In the genomic region with DNA sequence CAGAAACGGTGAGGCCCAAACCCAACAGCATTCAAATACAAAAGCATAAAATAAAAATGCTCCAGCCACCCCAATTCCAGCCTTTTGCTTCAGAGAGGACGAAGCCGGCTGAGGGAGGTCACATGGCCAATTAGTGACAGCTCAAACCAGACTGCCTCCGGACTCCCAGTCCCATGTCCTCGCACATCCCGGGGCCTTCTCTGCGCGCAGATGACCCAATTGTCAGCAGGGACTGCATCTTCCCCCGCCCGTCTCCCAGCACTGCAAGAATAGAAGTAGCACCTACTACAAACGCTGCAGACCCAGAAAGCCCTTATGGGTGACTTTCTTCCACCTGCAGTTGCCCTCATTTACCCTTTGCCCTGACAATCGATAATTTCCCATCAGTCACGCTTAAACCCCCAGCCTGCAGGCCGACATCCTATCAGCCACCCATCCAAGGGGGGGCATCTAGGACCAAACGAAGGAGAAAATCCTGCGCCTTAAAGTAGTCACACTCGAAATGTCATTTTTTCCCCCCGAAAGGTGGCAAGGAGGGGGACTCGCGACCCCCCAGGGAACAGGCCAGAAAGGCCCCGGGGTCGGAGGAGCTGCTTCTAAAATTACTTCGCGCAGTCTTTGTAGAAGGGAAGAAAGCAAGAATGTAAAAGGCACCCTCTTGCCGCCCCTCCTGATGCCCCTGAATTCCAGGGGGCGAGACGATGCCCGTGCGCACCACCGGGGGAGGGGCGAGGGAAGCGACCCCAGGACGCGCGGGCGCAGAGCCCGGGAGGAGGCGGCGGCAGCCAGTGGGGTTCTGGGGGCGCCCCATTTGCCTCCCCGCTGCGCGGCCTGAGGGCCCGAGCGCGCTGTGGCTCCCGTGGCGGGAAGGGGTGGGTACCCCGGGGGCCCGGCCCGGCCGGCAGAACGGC, we compare ENCODE assay signal across 1 cellular context.
TF ChIP-seq lines count a peak whose summit lies in the region.

No MANE protein-coding gene starts in this region.

TF ChIP-seq in HepG2, 621 proteins besides CTCF, POLR2A, EP300 and RAD21 (continued from another document and continues in another):
- TF ChIP-seq, protein P1, sequence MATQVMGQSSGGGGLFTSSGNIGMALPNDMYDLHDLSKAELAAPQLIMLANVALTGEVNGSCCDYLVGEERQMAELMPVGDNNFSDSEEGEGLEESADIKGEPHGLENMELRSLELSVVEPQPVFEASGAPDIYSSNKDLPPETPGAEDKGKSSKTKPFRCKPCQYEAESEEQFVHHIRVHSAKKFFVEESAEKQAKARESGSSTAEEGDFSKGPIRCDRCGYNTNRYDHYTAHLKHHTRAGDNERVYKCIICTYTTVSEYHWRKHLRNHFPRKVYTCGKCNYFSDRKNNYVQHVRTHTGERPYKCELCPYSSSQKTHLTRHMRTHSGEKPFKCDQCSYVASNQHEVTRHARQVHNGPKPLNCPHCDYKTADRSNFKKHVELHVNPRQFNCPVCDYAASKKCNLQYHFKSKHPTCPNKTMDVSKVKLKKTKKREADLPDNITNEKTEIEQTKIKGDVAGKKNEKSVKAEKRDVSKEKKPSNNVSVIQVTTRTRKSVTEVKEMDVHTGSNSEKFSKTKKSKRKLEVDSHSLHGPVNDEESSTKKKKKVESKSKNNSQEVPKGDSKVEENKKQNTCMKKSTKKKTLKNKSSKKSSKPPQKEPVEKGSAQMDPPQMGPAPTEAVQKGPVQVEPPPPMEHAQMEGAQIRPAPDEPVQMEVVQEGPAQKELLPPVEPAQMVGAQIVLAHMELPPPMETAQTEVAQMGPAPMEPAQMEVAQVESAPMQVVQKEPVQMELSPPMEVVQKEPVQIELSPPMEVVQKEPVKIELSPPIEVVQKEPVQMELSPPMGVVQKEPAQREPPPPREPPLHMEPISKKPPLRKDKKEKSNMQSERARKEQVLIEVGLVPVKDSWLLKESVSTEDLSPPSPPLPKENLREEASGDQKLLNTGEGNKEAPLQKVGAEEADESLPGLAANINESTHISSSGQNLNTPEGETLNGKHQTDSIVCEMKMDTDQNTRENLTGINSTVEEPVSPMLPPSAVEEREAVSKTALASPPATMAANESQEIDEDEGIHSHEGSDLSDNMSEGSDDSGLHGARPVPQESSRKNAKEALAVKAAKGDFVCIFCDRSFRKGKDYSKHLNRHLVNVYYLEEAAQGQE (IDR thresholded peaks at IDR 0.05; ENCODE audit: borderline replicate concordance in 1 of 2, low read depth in 1 of 2, low read length in 2 of 2) = no peak
- TF ChIP-seq, protein P2, sequence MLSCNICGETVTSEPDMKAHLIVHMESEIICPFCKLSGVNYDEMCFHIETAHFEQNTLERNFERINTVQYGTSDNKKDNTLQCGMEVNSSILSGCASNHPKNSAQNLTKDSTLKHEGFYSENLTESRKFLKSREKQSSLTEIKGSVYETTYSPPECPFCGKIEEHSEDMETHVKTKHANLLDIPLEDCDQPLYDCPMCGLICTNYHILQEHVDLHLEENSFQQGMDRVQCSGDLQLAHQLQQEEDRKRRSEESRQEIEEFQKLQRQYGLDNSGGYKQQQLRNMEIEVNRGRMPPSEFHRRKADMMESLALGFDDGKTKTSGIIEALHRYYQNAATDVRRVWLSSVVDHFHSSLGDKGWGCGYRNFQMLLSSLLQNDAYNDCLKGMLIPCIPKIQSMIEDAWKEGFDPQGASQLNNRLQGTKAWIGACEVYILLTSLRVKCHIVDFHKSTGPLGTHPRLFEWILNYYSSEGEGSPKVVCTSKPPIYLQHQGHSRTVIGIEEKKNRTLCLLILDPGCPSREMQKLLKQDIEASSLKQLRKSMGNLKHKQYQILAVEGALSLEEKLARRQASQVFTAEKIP (CRISPR knock-in tag; IDR thresholded peaks at IDR 0.05; ENCODE audit: borderline replicate concordance) = no peak
- TF ChIP-seq ZNF549 (CRISPR knock-in tag; IDR thresholded peaks at IDR 0.05) (no peak), BRCA1 (CRISPR knock-in tag; IDR thresholded peaks at IDR 0.05) (no peak), DMAP1 (CRISPR knock-in tag; IDR thresholded peaks at IDR 0.05) (no peak), PAF1 (CRISPR knock-in tag; IDR thresholded peaks at IDR 0.05) (no peak), TBX3 (IDR thresholded peaks at IDR 0.05; ENCODE audit: borderline replicate concordance) (no peak), ZNF329 (CRISPR knock-in tag; IDR thresholded peaks at IDR 0.05; ENCODE audit: low read depth) (peak; percentile 81; the same call in 1 of the 2 replicates), ZNF24 (IDR thresholded peaks at IDR 0.05) (no peak), HNRNPUL1 (IDR thresholded peaks at IDR 0.05; ENCODE audit: low read depth, low read length) (no peak), TBL1XR1 (IDR thresholded peaks at IDR 0.05; ENCODE audit: borderline replicate concordance, low read length, partially characterized antibody) (no peak), KDM5A (IDR thresholded peaks at IDR 0.05; ENCODE audit: borderline replicate concordance, low read length) (no peak), ZNF589 (CRISPR knock-in tag; conservative IDR thresholded peaks at IDR 0.05) (no peak; the same call in 1 of the 2 replicates), RBAK (CRISPR knock-in tag; IDR thresholded peaks at IDR 0.05) (no peak), ZFP36 (IDR thresholded peaks at IDR 0.05; ENCODE audit: borderline replicate concordance, low read depth, low read length, partially characterized antibody) (no peak), ZFP37 (CRISPR knock-in tag; IDR thresholded peaks at IDR 0.05; ENCODE audit: borderline replicate concordance) (0 out of 2 replicates have a peak, but pooled peaks have one; percentile 45), HNRNPLL (IDR thresholded peaks at IDR 0.05; ENCODE audit: low read depth, low read length, poor library complexity, severe bottlenecking) (peak; percentile 16), HOXA7 (CRISPR knock-in tag; IDR thresholded peaks at IDR 0.05) (no peak), ZNF333 (CRISPR knock-in tag; IDR thresholded peaks at IDR 0.05; ENCODE audit: borderline replicate concordance) (0 out of 2 replicates have a peak, but pooled peaks have one; percentile 13), ZNF772 (CRISPR knock-in tag; IDR thresholded peaks at IDR 0.05) (0 out of 2 replicates have a peak, but pooled peaks have one; percentile 31), ZNF296 (CRISPR knock-in tag; conservative IDR thresholded peaks at IDR 0.05) (peak; percentile 77; the same call in 1 of the 2 replicates), PHF21A (CRISPR knock-in tag; IDR thresholded peaks at IDR 0.05) (0 out of 2 replicates have a peak, but pooled peaks have one; percentile 26), ZNF562 (CRISPR knock-in tag; IDR thresholded peaks at IDR 0.05; ENCODE audit: borderline replicate concordance) (no peak)
- TF ChIP-seq, protein P3, sequence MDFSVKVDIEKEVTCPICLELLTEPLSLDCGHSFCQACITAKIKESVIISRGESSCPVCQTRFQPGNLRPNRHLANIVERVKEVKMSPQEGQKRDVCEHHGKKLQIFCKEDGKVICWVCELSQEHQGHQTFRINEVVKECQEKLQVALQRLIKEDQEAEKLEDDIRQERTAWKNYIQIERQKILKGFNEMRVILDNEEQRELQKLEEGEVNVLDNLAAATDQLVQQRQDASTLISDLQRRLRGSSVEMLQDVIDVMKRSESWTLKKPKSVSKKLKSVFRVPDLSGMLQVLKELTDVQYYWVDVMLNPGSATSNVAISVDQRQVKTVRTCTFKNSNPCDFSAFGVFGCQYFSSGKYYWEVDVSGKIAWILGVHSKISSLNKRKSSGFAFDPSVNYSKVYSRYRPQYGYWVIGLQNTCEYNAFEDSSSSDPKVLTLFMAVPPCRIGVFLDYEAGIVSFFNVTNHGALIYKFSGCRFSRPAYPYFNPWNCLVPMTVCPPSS (IDR thresholded peaks at IDR 0.05) = no peak
- TF ChIP-seq, protein P4, sequence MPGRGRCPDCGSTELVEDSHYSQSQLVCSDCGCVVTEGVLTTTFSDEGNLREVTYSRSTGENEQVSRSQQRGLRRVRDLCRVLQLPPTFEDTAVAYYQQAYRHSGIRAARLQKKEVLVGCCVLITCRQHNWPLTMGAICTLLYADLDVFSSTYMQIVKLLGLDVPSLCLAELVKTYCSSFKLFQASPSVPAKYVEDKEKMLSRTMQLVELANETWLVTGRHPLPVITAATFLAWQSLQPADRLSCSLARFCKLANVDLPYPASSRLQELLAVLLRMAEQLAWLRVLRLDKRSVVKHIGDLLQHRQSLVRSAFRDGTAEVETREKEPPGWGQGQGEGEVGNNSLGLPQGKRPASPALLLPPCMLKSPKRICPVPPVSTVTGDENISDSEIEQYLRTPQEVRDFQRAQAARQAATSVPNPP (CRISPR knock-in tag; IDR thresholded peaks at IDR 0.05) = no peak; the same call in 1 of the 2 replicates
- TF ChIP-seq, protein P5, sequence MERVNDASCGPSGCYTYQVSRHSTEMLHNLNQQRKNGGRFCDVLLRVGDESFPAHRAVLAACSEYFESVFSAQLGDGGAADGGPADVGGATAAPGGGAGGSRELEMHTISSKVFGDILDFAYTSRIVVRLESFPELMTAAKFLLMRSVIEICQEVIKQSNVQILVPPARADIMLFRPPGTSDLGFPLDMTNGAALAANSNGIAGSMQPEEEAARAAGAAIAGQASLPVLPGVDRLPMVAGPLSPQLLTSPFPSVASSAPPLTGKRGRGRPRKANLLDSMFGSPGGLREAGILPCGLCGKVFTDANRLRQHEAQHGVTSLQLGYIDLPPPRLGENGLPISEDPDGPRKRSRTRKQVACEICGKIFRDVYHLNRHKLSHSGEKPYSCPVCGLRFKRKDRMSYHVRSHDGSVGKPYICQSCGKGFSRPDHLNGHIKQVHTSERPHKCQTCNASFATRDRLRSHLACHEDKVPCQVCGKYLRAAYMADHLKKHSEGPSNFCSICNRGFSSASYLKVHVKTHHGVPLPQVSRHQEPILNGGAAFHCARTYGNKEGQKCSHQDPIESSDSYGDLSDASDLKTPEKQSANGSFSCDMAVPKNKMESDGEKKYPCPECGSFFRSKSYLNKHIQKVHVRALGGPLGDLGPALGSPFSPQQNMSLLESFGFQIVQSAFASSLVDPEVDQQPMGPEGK (CRISPR knock-in tag; IDR thresholded peaks at IDR 0.05) = peak; percentile 88
- TF ChIP-seq, protein P6, sequence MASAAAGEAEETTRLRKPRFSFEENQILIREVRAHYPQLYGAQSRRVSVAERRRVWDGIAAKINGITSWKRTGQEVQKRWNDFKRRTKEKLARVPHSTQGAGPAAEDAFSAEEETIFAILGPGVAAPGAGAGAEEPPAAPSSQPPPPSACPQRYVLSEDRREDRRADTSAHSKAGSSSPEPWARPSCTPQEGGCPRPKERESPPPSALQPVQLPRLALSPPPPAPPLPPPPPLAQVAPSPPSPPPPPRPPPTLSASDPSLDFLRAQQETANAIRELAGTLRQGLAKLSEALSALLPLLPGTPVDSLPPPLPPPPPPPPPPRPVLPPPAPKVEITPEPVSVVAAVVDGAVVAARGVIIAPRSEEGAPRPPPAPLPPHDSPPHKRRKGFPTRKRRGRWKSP (CRISPR knock-in tag; IDR thresholded peaks at IDR 0.05) = no peak
- TF ChIP-seq, protein P7, sequence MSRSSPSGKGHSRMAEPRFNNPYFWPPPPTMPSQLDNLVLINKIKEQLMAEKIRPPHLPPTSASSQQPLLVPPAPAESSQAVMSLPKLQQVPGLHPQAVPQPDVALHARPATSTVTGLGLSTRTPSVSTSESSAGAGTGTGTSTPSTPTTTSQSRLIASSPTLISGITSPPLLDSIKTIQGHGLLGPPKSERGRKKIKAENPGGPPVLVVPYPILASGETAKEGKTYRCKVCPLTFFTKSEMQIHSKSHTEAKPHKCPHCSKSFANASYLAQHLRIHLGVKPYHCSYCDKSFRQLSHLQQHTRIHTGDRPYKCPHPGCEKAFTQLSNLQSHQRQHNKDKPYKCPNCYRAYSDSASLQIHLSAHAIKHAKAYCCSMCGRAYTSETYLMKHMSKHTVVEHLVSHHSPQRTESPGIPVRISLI (CRISPR knock-in tag; IDR thresholded peaks at IDR 0.05; ENCODE audit: borderline replicate concordance) = peak; percentile 40; the same call in 1 of the 2 replicates
- TF ChIP-seq, protein P8, sequence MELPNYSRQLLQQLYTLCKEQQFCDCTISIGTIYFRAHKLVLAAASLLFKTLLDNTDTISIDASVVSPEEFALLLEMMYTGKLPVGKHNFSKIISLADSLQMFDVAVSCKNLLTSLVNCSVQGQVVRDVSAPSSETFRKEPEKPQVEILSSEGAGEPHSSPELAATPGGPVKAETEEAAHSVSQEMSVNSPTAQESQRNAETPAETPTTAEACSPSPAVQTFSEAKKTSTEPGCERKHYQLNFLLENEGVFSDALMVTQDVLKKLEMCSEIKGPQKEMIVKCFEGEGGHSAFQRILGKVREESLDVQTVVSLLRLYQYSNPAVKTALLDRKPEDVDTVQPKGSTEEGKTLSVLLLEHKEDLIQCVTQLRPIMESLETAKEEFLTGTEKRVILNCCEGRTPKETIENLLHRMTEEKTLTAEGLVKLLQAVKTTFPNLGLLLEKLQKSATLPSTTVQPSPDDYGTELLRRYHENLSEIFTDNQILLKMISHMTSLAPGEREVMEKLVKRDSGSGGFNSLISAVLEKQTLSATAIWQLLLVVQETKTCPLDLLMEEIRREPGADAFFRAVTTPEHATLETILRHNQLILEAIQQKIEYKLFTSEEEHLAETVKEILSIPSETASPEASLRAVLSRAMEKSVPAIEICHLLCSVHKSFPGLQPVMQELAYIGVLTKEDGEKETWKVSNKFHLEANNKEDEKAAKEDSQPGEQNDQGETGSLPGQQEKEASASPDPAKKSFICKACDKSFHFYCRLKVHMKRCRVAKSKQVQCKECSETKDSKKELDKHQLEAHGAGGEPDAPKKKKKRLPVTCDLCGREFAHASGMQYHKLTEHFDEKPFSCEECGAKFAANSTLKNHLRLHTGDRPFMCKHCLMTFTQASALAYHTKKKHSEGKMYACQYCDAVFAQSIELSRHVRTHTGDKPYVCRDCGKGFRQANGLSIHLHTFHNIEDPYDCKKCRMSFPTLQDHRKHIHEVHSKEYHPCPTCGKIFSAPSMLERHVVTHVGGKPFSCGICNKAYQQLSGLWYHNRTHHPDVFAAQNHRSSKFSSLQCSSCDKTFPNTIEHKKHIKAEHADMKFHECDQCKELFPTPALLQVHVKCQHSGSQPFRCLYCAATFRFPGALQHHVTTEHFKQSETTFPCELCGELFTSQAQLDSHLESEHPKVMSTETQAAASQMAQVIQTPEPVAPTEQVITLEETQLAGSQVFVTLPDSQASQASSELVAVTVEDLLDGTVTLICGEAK (IDR thresholded peaks at IDR 0.05) = no peak
- TF ChIP-seq, protein P8 (CRISPR knock-in tag; IDR thresholded peaks at IDR 0.05) = no peak; the same call in none of the 2 replicates
